ENCODE assay signal across 27 cellular contexts in genomic region chr17:72113751-72114150, GRCh38. TPM values are rescaled to one million over a fixed set of nuclear protein-coding genes. Genes with fewer than 3 reads are reported as not detected.
DNase-seq lines count a peak whose midpoint lies in the region; ATAC-seq and TF ChIP-seq lines count a peak whose summit lies in the region.
"Had no signal": no experiment of that assay in that cellular context is flagged by ENCODE, and none has a peak within 500 bp of the region (broad histone marks: within the 10 kb centered on the region; RNA-seq: fewer than 3 reads in every experiment).

No MANE protein-coding gene starts in this region.

- peaks cover 66% of the 10 kb centered on the region for H3K27me3 Mint-ChIP-seq in mesothelial cell of epicardium (ENCODE audit: low read depth)

- no peak for DNase-seq in Right ventricle myocardium superior
- no peak for DNase-seq in right atrium auricular region (ENCODE audit: low spot score)
- DNase-seq in RPMI7951 (ENCODE audit: low read depth), result peak; percentile 67
- DNase-seq in inferior parietal cortex (ENCODE audit: extremely low spot score), result peak; percentile 7
- DNase-seq in testis, result no peak
- DNase-seq in activated T-cell treated with anti-CD3 and anti-CD28 coated beads, Interleukin-2, amount 50 U/mL, for 48 hours, result no peak
- DNase-seq in mesothelial cell of epicardium (ENCODE audit: low spot score in 2 of 2, unreplicated experiment in 2 of 2), result no peak
- no peak for DNase-seq in AG08396 (ENCODE audit: low spot score)
- DNase-seq: C1 segment of cervical spinal cord; Calu3; CD8-positive, alpha-beta T cell; DMS79 treated with DMSO at 0.1 percent for 48 hours; GF-D8; Karpas-422; NCI-H1092 treated with DMSO at 0.1 percent for 48 hours; NCI-H1436; NCI-H187; NCI-H2081 treated with DMSO at 0.1 percent for 48 hours; NCI-H2171; NCI-H226; NCI-H510A; NCI-H69; OCI-M1; Peyer's patch; SJCRH30 had no signal

- H3K4me1 ChIP-seq in right atrium auricular region (peaks cover 0 to 31% of the 10 kb centered on the region in 2 donors), testis (peaks cover 24% of the 10 kb centered on the region)
- H3K4me1 ChIP-seq: SJCRH30 had no signal

- TF ChIP-seq POLR2A in testis (IDR thresholded peaks at IDR 0.05), result no peak

- peak; percentile 51 for ATAC-seq in Right ventricle myocardium superior (ENCODE audit: poor library complexity)
- ATAC-seq: A549; CD8-positive, alpha-beta T cell; HepG2 had no signal

- no peak overlapping the region for H3K27ac Mint-ChIP-seq in mesothelial cell of epicardium
- H3K27ac Mint-ChIP-seq: CD8-positive, alpha-beta T cell had no signal

- H3K4me3 Mint-ChIP-seq in mesothelial cell of epicardium, result no peak overlapping the region
- H3K4me3 Mint-ChIP-seq: CD8-positive, alpha-beta T cell had no signal

- H3K36me3 ChIP-seq in right atrium auricular region, result no peaks in the 10 kb centered on the region
- H3K36me3 ChIP-seq in testis (ENCODE audit: low read depth, missing control alignments), result no peaks in the 10 kb centered on the region
- H3K36me3 ChIP-seq: Peyer's patch, SJCRH30 had no signal

- no peaks in the 10 kb centered on the region for H3K36me3 Mint-ChIP-seq in mesothelial cell of epicardium
- H3K36me3 Mint-ChIP-seq: CD8-positive, alpha-beta T cell had no signal

- H3K4me1 Mint-ChIP-seq in mesothelial cell of epicardium, result peaks cover 44% of the 10 kb centered on the region

- WGBS in testis, 2 donors, result 75% methylated on average over 4 of the region's 4 CpGs

- H3K27me3 ChIP-seq in right atrium auricular region, result peaks cover 0 to 20% of the 10 kb centered on the region in 2 donors
- H3K27me3 ChIP-seq in testis, result no peaks in the 10 kb centered on the region
- H3K27me3 ChIP-seq: SJCRH30 had no signal

- intact Hi-C loops in Right ventricle myocardium superior (cut with DNase I) (loop anchor here (10.0 kb wide), 3 partner anchors 149 to 999 kb away; no protein-coding TSS in a partner anchor), testis (cut with DNase I; ENCODE audit: low total_unique reads) (loop anchor here (10.0 kb wide), 1 partner anchor 639 kb away; no protein-coding TSS in a partner anchor)

- H3K4me3 ChIP-seq in right atrium auricular region (no peak overlapping the region), testis (no peak overlapping the region)
- H3K4me3 ChIP-seq: A549, Peyer's patch, SJCRH30 had no signal

- H3K27ac ChIP-seq in right atrium auricular region (no peak overlapping the region), testis (peak overlapping the region; percentile 19 to 57)
- H3K27ac ChIP-seq: A549, Peyer's patch, SJCRH30 had no signal

- TF ChIP-seq CTCF in right atrium auricular region (IDR thresholded peaks at IDR 0.05) (no peak), testis (IDR thresholded peaks at IDR 0.05) (no peak), mesothelial cell of epicardium (IDR thresholded peaks at IDR 0.05; ENCODE audit: unreplicated experiment) (no peak)

- no peaks in the 10 kb centered on the region for H3K9me3 Mint-ChIP-seq in mesothelial cell of epicardium
- H3K9me3 Mint-ChIP-seq: CD8-positive, alpha-beta T cell had no signal

- H3K9me3 ChIP-seq in right atrium auricular region, result no peaks in the 10 kb centered on the region
- no peaks in the 10 kb centered on the region for H3K9me3 ChIP-seq in testis
- H3K9me3 ChIP-seq: A549, Peyer's patch, SJCRH30 had no signal

RNA-seq across cellular contexts. Expression of gene SOX9, which starts 7.1 kb away (rescaled TPM):
- total RNA-seq in Right ventricle myocardium superior (10.9 TPM), right atrium auricular region (10 to 100 TPM in 1 of 2 donors, 1 to 10 TPM in 1; 7.0 to 20.6 TPM), testis (100 to 1,000 TPM; 166 to 240 TPM), mesothelial cell of epicardium (43.2 to 47.8 TPM (median 47.1 TPM) in 3 replicates)
- 6.7 and 9.0 TPM in 2 replicates for total RNA-seq in RPMI7951 (2014; rRNA removed; shearing (Covaris generic))
- polyA plus RNA-seq in testis (ENCODE audit: insufficient read depth, low read depth, low replicate concordance), result 80.0 TPM
- total RNA-seq: CD8-positive, alpha-beta T cell had no signal

Comparison
In these comparisons a context has a peak if more than half of its experiments do, and no peak if none do; other contexts are left out.
1. DNase-seq: peak in RPMI7951 (single experiment) and inferior parietal cortex (single experiment); none in Right ventricle myocardium superior (single experiment), right atrium auricular region (single experiment), testis (single experiment), activated T-cell treated with anti-CD3 and anti-CD28 coated beads, Interleukin-2, amount 50 U/mL, for 48 hours (0 of 2), mesothelial cell of epicardium (0 of 2) and AG08396 (single experiment).
2. H3K27ac ChIP-seq: peak in testis (2 of 2); none in right atrium auricular region (0 of 2).